ENCODE assay signal across 8 cellular contexts in genomic region chrX:53048169-53049126, GRCh38. TPM values are rescaled to one million over a fixed set of nuclear protein-coding genes. Genes with fewer than 3 reads are reported as not detected.
DNase-seq lines count a peak whose midpoint lies in the region; TF ChIP-seq lines count a peak whose summit lies in the region.

Gene GPR173 (plus strand): TSS chrX:53048789. CDS start chrX:53076622, 27,833 bp downstream.

- no peak for TF ChIP-seq EP300 in stomach (IDR thresholded peaks at IDR 0.05)

- peak within 1 kb of the TSS in 1 of 5 donors; percentile 24 for H3K27ac ChIP-seq in stomach

- intact Hi-C loops in stomach (cut with DNase I; ENCODE audit: low total_unique reads): no loop called here

- no peak for TF ChIP-seq POLR2A in stomach (IDR thresholded peaks at IDR 0.05)

- H3K4me3 ChIP-seq in stomach: peak within 1 kb of the TSS; percentile 39 to 50 (median 44)

- no peaks in the 10 kb centered on the region for H3K36me3 ChIP-seq in stomach

- H3K4me1 ChIP-seq in stomach: peaks cover 0 to 3% (median 0%) of the 10 kb centered on the region in 4 donors

- no peaks in the 10 kb centered on the region for H3K9me3 ChIP-seq in stomach

- DNase-seq in D341Med (ENCODE audit: low spot score): peak; percentile 46
- peak; percentile 13 for DNase-seq in NCI-H2196 treated with DMSO at 0.1 percent for 48 hours (lab: John Stamatoyannopoulos, UW; ENCODE audit: unreplicated experiment)
- peak; percentile 27 to 29 for DNase-seq in cerebellar nuclear complex (lab: John Stamatoyannopoulos, UW)
- peak; percentile 37 for DNase-seq in kidney tubule cell (ENCODE audit: low spot score)
- DNase-seq in stomach: no peak
- no peak for DNase-seq in NOMO-1 (lab: John Stamatoyannopoulos, UW; ENCODE audit: unreplicated experiment in 2 of 2)
- no peak for DNase-seq in effector CD8-positive, alpha-beta T cell (lab: John Stamatoyannopoulos, UW)
- DNase-seq in stimulated activated CD4-positive, alpha-beta T cell treated with anti-CD3 and anti-CD28 coated beads, Interleukin-2, amount 100 ng/mL, for 24 hours: no peak

- 0 to 33% (median 4%) methylated on average over 1 to 34 of the region's 38 CpGs for WGBS in stomach, 5 donors

- no peak for TF ChIP-seq CTCF in stomach (IDR thresholded peaks at IDR 0.05)

- H3K27me3 ChIP-seq in stomach: peaks cover 0 to 15% (median 9%) of the 10 kb centered on the region in 3 donors

RNA-seq across cellular contexts. Expression of gene GPR173, which starts in this region (rescaled TPM):
- total RNA-seq in stomach: 1 to 10 TPM in 2 of 5 donors, not detected in 3; 1.0 to 7.5 TPM
- under 1 TPM in 2 of 3 donors, not detected in 1; 0.44 to 0.53 TPM for polyA plus RNA-seq in stomach

Comparison
In these comparisons a context has a peak if more than half of its experiments do, and no peak if none do; other contexts are left out.
1. DNase-seq: peak in D341Med (single experiment), NCI-H2196 treated with DMSO at 0.1 percent for 48 hours (single experiment), cerebellar nuclear complex (2 of 2) and kidney tubule cell (single experiment); none in stomach (single experiment), NOMO-1 (0 of 2), effector CD8-positive, alpha-beta T cell (single experiment) and stimulated activated CD4-positive, alpha-beta T cell treated with anti-CD3 and anti-CD28 coated beads, Interleukin-2, amount 100 ng/mL, for 24 hours (0 of 2).